In genomic region chr2:28085183-28085582, GRCh38 we compare ENCODE assay signal across 17 cellular contexts.
"Had no signal": no experiment of that assay in that cellular context is flagged by ENCODE, and none has a peak within 500 bp of the region (broad histone marks: within the 10 kb centered on the region; RNA-seq: fewer than 3 reads in every experiment).

No MANE protein-coding gene starts in this region.

- FAIRE-seq: keratinocyte, pancreas had no signal

- H3K4me1 ChIP-seq: pancreas had no signal

- DNase-seq: activated CD4-positive, alpha-beta T cell treated with anti-CD3 and anti-CD28 coated beads, Interleukin-2, amount 10 ng/mL, durations not matched to agents 7 days and 5 days; activated CD8-positive, alpha-beta T cell treated with anti-CD3 and anti-CD28 coated beads, Interleukin-2, amount 10 ng/mL, durations not matched to agents 7 days and 5 days; activated gamma-delta T cell; activated naive CD4-positive, alpha-beta T cell treated with anti-CD3 and anti-CD28 coated beads, Interleukin-2, amount 50 U/mL, for 16 hours; aorta; foreskin fibroblast; hypothalamus; lower lobe of right lung; natural killer cell; pancreas; psoas muscle; T-cell had no signal

- H3K4me3 ChIP-seq: lower lobe of right lung, pancreas, psoas muscle, right atrium auricular region, tibial nerve had no signal

- H3K36me3 ChIP-seq: lower lobe of right lung, pancreas, right atrium auricular region, tibial nerve had no signal

- H3K9me3 ChIP-seq: lower lobe of right lung, pancreas, psoas muscle, right atrium auricular region, tibial nerve had no signal

- H3K27me3 ChIP-seq: pancreas, right atrium auricular region, tibial nerve had no signal

- H3K27ac ChIP-seq: lower lobe of right lung, pancreas, psoas muscle, right atrium auricular region, tibial nerve, VCaP had no signal

- ATAC-seq: activated CD4-positive, CD25-positive, alpha-beta regulatory T cell treated with anti-CD3 and anti-CD28 coated beads, Interleukin-2, amount 50 U/mL, for 24 hours; activated CD8-positive, alpha-beta T cell treated with anti-CD3 and anti-CD28 coated beads, Interleukin-2, amount 10 ng/mL, durations not matched to agents 7 days and 5 days; lower lobe of right lung; natural killer cell; pancreas; T-cell had no signal
